Comparison of ENCODE assay signal across 8 cellular contexts in the genomic region with DNA sequence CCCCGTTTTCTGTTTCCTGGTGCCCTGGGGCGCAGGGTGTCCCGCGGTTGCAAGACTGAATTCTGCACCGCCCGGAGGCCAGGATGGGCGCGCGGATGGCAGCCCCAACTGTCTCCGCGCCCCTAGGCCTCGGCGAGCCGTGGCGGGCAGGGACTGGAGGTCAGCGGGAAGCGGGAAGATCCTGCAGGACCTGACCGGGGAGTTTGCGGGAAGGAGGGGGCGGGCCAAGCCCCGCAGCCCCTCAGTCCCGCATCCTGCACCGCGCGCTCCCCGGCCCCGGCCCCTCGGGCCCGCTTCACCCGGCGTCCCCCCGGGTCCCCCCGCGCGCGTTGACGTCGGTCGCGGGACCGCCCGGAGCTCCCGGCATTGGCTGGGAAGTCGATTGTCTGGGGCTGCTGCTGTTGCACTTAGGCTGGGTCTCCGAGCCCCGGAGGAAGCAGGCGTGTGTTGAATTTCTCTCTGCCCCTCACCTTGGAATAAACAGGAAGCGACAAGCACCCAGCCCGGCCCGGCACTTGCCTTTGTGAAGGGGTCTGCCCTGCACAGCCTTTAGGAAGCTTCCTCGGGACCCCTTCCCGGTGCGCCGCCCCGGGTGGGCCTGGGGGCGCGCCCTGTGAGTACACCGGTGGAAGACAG. TPM values are rescaled to one million over a fixed set of nuclear protein-coding genes. Genes with fewer than 3 reads are reported as not detected.
DNase-seq lines count a peak whose midpoint lies in the region; ATAC-seq and TF ChIP-seq lines count a peak whose summit lies in the region.

A gene (plus strand): TSS at position 385 of the 636 bp plus-strand sequence.

- ATAC-seq in Panc1 (no peak), GM21390 (IDR thresholded peaks at IDR 0.05; ENCODE audit: unreplicated experiment) (no peak), GM18870 (IDR thresholded peaks at IDR 0.05; ENCODE audit: unreplicated experiment) (no peak)
- ATAC-seq in activated naive CD8-positive, alpha-beta T cell treated with anti-CD3 and anti-CD28 coated beads, Interleukin-2, amount 50 U/mL, for 24 hours = no peak

- H3K9me2 ChIP-seq in hepatocyte (replicated peaks; ENCODE audit: insufficient read depth) = no peaks in the 10 kb centered on the region

- H3K9me3 ChIP-seq in HAP-1 (no peaks in the 10 kb centered on the region), Panc1 (ENCODE audit: control insufficient read depth, insufficient read depth, low read depth, low read length) (no peaks in the 10 kb centered on the region), hepatocyte (ENCODE audit: low read depth) (no peaks in the 10 kb centered on the region)

- intact Hi-C loops in Panc1 (cut with micrococcal nuclease; ENCODE audit: unreplicated experiment) = loop anchor here (5.0 to 10.0 kb wide), 2 partner anchors 64 to 314 kb away; no protein-coding TSS in a partner anchor

- in situ Hi-C loops in HAP-1 (cut with MboI; ENCODE audit: low sequenced_read_pairs) = loop anchor here (25.0 kb wide), 1 partner anchor 419 kb away; no protein-coding TSS in a partner anchor
- in situ Hi-C loops in Panc1 (cut with HindIII; ENCODE audit: low pct_unique_long_range_greater_than_20kb, low sequenced_read_pairs) = no loop called here

- H3K27me3 Mint-ChIP-seq in activated naive CD8-positive, alpha-beta T cell treated with anti-CD3 and anti-CD28 coated beads, Interleukin-2, amount 50 U/mL, for 24 hours = peaks cover 39% of the 10 kb centered on the region

- H3K27ac Mint-ChIP-seq in activated naive CD8-positive, alpha-beta T cell treated with anti-CD3 and anti-CD28 coated beads, Interleukin-2, amount 50 U/mL, for 24 hours = no peak within 1 kb of the TSS

- POLR2A ChIA-PET in Panc1 (lab: Charles Lee) = no interaction called here

- CTCF ChIA-PET in Panc1 (lab: Charles Lee) = interaction anchor here (0.6 kb wide), 1 partner anchor 312 kb away, joined by 4 read pairs; no protein-coding TSS in a partner anchor

- H3K4me3 ChIP-seq in HAP-1 (peak within 1 kb of the TSS; percentile 22), Panc1 (ENCODE audit: low read depth in 2 of 2, low read length in 2 of 2) (peak within 1 kb of the TSS; percentile 29 to 39; a peak in 3 of 4 replicates), hepatocyte (peak within 1 kb of the TSS; percentile 77)

- DNase-seq in HAP-1 (ENCODE audit: low spot score in 2 of 2) = no peak
- DNase-seq in Panc1 (ENCODE audit: low read depth, low spot score) = no peak
- peak; percentile 44 for DNase-seq in activated naive CD8-positive, alpha-beta T cell treated with anti-CD3 and anti-CD28 coated beads, Interleukin-2, amount 50 U/mL, for 24 hours
- DNase-seq in hepatocyte (ENCODE audit: low spot score) = peak; percentile 55
- DNase-seq in retina = peak; percentile 77
- no peak for DNase-seq in OCI-M1 (lab: John Stamatoyannopoulos, UW)

- H2AFZ ChIP-seq in hepatocyte = peak within 1 kb of the TSS; percentile 64

- H3K27ac ChIP-seq in Panc1 (ENCODE audit: low read length) = no peak within 1 kb of the TSS
- H3K27ac ChIP-seq in hepatocyte = peak within 1 kb of the TSS; percentile 72

- H3K36me3 ChIP-seq in HAP-1 (replicated peaks) (no peaks in the 10 kb centered on the region), Panc1 (ENCODE audit: control insufficient read depth, insufficient read depth, low read length) (no peaks in the 10 kb centered on the region), hepatocyte (replicated peaks; ENCODE audit: insufficient read depth, low read depth) (no peaks in the 10 kb centered on the region)

- 2% methylated on average over 34 of the region's 58 CpGs for WGBS in hepatocyte (ENCODE audit: low lambda C conversion rate, missing lambda C conversion rate)

- no TSS peak for BruUV-seq in Panc1 (replicated peaks; lab: Mats Ljungman, UMichigan)

- H3K4me2 ChIP-seq in hepatocyte = peak within 1 kb of the TSS; percentile 96

- H3K9me3 Mint-ChIP-seq in activated naive CD8-positive, alpha-beta T cell treated with anti-CD3 and anti-CD28 coated beads, Interleukin-2, amount 50 U/mL, for 24 hours = no peaks in the 10 kb centered on the region

- no peaks in the 10 kb centered on the region for H3K4me1 ChIP-seq in HAP-1
- H3K4me1 ChIP-seq in Panc1 (ENCODE audit: control insufficient read depth, insufficient read depth, low read length) = peaks cover 3% of the 10 kb centered on the region
- peaks cover 27% of the 10 kb centered on the region for H3K4me1 ChIP-seq in hepatocyte (ENCODE audit: insufficient read depth)

- H4K20me1 ChIP-seq in hepatocyte (ENCODE audit: insufficient read depth, poor library complexity, severe bottlenecking) = no peaks in the 10 kb centered on the region

- TF ChIP-seq CTCF in Panc1 (IDR thresholded peaks at IDR 0.05) (no peak), hepatocyte (IDR thresholded peaks at IDR 0.05; ENCODE audit: poor library complexity) (no peak)

- H3K36me3 Mint-ChIP-seq in activated naive CD8-positive, alpha-beta T cell treated with anti-CD3 and anti-CD28 coated beads, Interleukin-2, amount 50 U/mL, for 24 hours (ENCODE audit: low read depth) = no peaks in the 10 kb centered on the region

- peaks cover 4% of the 10 kb centered on the region for H3K79me2 ChIP-seq in hepatocyte

- H3K27me3 ChIP-seq in HAP-1 (ENCODE audit: low read depth) = peaks cover 60% of the 10 kb centered on the region
- H3K27me3 ChIP-seq in Panc1 (ENCODE audit: control insufficient read depth, insufficient read depth, low read length) = peaks cover 31% of the 10 kb centered on the region
- peaks cover 13% of the 10 kb centered on the region for H3K27me3 ChIP-seq in hepatocyte

- H3K4me3 Mint-ChIP-seq in activated naive CD8-positive, alpha-beta T cell treated with anti-CD3 and anti-CD28 coated beads, Interleukin-2, amount 50 U/mL, for 24 hours = peak within 1 kb of the TSS; percentile 68

- peaks cover 45% of the 10 kb centered on the region for H3K4me1 Mint-ChIP-seq in activated naive CD8-positive, alpha-beta T cell treated with anti-CD3 and anti-CD28 coated beads, Interleukin-2, amount 50 U/mL, for 24 hours

RNA-seq across cellular contexts. Expression of the gene that starts here (rescaled TPM):
- 0.28 TPM for total RNA-seq in Panc1 (2021; ENCODE audit: unreplicated experiment)
- polyA plus RNA-seq in Panc1 (2012; ENCODE audit: insufficient read length) = 0.50 TPM
- total RNA-seq in hepatocyte = 13.3 and 15.1 TPM in 2 replicates
- 17.5 and 29.0 TPM in 2 replicates for polyA plus RNA-seq in hepatocyte

Comparison
In these comparisons a context has a peak if more than half of its experiments do, and no peak if none do; other contexts are left out.
1. RNA of the gene that starts here (total RNA-seq): 13.3 to 15.1 TPM in hepatocyte; 0.28 TPM in Panc1 (single experiment); every median in the first group is over 10 times any median in the second.
2. DNase-seq: peak in activated naive CD8-positive, alpha-beta T cell treated with anti-CD3 and anti-CD28 coated beads, Interleukin-2, amount 50 U/mL, for 24 hours (single experiment), hepatocyte (single experiment) and retina (single experiment); none in HAP-1 (0 of 2), Panc1 (single experiment) and OCI-M1 (single experiment).
3. H3K4me3 ChIP-seq: peak in every context shown above with its lines; median percentile 77 in hepatocyte; 34 in Panc1; 22 in HAP-1.